8 cellular contexts compared by ENCODE assay signal in genomic region chr18:76493213-76494107, GRCh38. TPM values are rescaled to one million over a fixed set of nuclear protein-coding genes. Genes with fewer than 3 reads are reported as not detected.
DNase-seq lines count a peak whose midpoint lies in the region; ATAC-seq and TF ChIP-seq lines count a peak whose summit lies in the region.

No MANE protein-coding gene starts in this region.

- H3K36me3 ChIP-seq in ACC112 (ENCODE audit: insufficient read depth, low read length), result no peaks in the 10 kb centered on the region
- H3K36me3 ChIP-seq in heart left ventricle, result no peaks in the 10 kb centered on the region

- intact Hi-C loops in heart left ventricle (cut with DNase I), result loop anchor here in 6 of 10 donors (2.0 to 10.0 kb wide), 8 partner anchors 41 to 191 kb away; no protein-coding TSS in a partner anchor

- no peaks in the 10 kb centered on the region for H3K27me3 Mint-ChIP-seq in progenitor cell of endocrine pancreas

- TF ChIP-seq CTCF in heart left ventricle (IDR thresholded peaks at IDR 0.05) (no peak), progenitor cell of endocrine pancreas (IDR thresholded peaks at IDR 0.05; ENCODE audit: unreplicated experiment) (no peak)

- H3K27ac Mint-ChIP-seq in progenitor cell of endocrine pancreas, result peak overlapping the region; percentile 96

- no peaks in the 10 kb centered on the region for H3K9me3 ChIP-seq in heart left ventricle

- ATAC-seq in GM18508 (IDR thresholded peaks at IDR 0.05; ENCODE audit: insufficient read depth, unreplicated experiment) (peak; percentile 6), HG02943 (IDR thresholded peaks at IDR 0.05; ENCODE audit: low read depth, unreplicated experiment) (peak; percentile 16), heart left ventricle (peak; percentile 5 to 42 (median 28))

- peak overlapping the region; percentile 78 for H3K27ac ChIP-seq in ACC112 (ENCODE audit: low read depth, low read length)
- peak overlapping the region in 11 of 12 donors; percentile 62 to 92 (median 85) for H3K27ac ChIP-seq in heart left ventricle

- H3K4me3 ChIP-seq in ACC112 (ENCODE audit: low read depth, low read length), result peak overlapping the region; percentile 90
- H3K4me3 ChIP-seq in heart left ventricle, result peak overlapping the region; percentile 62 to 86 (median 78)

- 0 to 1% (median 1%) methylated on average over 29 to 30 of the region's 30 CpGs for WGBS in heart left ventricle, 4 donors

- peak; percentile 31 to 49 for DNase-seq in NCI-H526 (lab: John Stamatoyannopoulos, UW)
- DNase-seq in activated naive CD4-positive, alpha-beta T cell treated with anti-CD3 and anti-CD28 coated beads, Interleukin-2, amount 50 U/mL, for 16 hours, result peak; percentile 36
- no peak for DNase-seq in heart left ventricle
- no peak for DNase-seq in progenitor cell of endocrine pancreas (ENCODE audit: low spot score, unreplicated experiment)
- no peak for DNase-seq in cerebellar nuclear complex (lab: John Stamatoyannopoulos, UW)

- peaks cover 28% of the 10 kb centered on the region for H3K4me1 Mint-ChIP-seq in progenitor cell of endocrine pancreas (ENCODE audit: low read depth)

- H3K27me3 ChIP-seq in ACC112 (ENCODE audit: insufficient read depth, low read length), result no peaks in the 10 kb centered on the region
- no peaks in the 10 kb centered on the region for H3K27me3 ChIP-seq in heart left ventricle

- H3K36me3 Mint-ChIP-seq in progenitor cell of endocrine pancreas (ENCODE audit: insufficient read depth), result no peaks in the 10 kb centered on the region

- H3K79me2 ChIP-seq in ACC112 (ENCODE audit: control insufficient read depth, insufficient read depth, low read length, unreplicated experiment), result peaks cover 39% of the 10 kb centered on the region

- H3K4me1 ChIP-seq in ACC112 (ENCODE audit: control insufficient read depth, insufficient read depth, low read length, unreplicated experiment), result peaks cover 18% of the 10 kb centered on the region
- peaks cover 0 to 49% (median 24%) of the 10 kb centered on the region in 12 donors for H3K4me1 ChIP-seq in heart left ventricle

- H2AFZ ChIP-seq in ACC112 (ENCODE audit: low read length, unreplicated experiment), result peak overlapping the region; percentile 86

- no peak for TF ChIP-seq POLR2A in heart left ventricle (IDR thresholded peaks at IDR 0.05)

- H3K9me3 Mint-ChIP-seq in progenitor cell of endocrine pancreas (ENCODE audit: low read depth), result no peaks in the 10 kb centered on the region

- peak overlapping the region; percentile 80 for H3K4me3 Mint-ChIP-seq in progenitor cell of endocrine pancreas (ENCODE audit: low read depth)

RNA-seq across cellular contexts. Expression of gene ZNF516, which starts 1.6 kb away (rescaled TPM):
- total RNA-seq in heart left ventricle (10 to 100 TPM; 10.1 to 24.8 (median 14.6) TPM), progenitor cell of endocrine pancreas (106 and 108 TPM in 2 replicates)
- polyA plus RNA-seq in heart left ventricle, result 1 to 10 TPM; 4.8 to 4.9 TPM

Comparison
In these comparisons a context has a peak if more than half of its experiments do, and no peak if none do; other contexts are left out.
1. DNase-seq: peak in NCI-H526 (2 of 2) and activated naive CD4-positive, alpha-beta T cell treated with anti-CD3 and anti-CD28 coated beads, Interleukin-2, amount 50 U/mL, for 16 hours (single experiment); none in heart left ventricle (0 of 5), progenitor cell of endocrine pancreas (single experiment) and cerebellar nuclear complex (0 of 2).
2. Peak in every context shown above with its lines, with median percentiles within 50 percentile points of each other: ATAC-seq.